Comparison of ENCODE assay signal across 1 cellular context in the genomic region with DNA sequence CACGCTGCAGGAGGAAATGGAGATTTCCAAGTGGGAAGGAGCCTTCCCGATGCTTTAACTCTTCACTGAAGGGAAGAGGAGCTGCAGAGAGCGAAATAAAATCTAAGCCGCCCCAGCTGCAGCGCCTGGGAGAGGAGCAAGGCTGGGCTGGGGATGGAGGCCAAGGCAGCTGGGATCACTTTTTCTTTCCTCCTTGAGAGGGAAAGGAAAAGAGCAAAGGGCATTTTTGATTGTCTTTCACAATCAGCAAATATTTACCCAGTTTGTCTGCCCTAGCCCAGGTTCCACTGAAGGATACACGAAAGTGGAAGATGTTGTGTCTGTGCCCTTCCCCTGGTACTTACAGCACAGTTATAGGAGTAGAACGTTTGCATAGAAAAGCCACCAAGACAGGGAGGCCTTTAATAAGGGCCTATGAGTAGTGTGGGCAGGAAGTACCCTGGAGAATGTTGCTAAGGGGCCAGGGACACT.
TF ChIP-seq lines count a peak whose summit lies in the region.

No MANE protein-coding gene starts in this region.

TF ChIP-seq in SK-N-SH treated with all-trans-retinoic acid at 6 μM for 48 hours, 23 proteins besides CTCF, POLR2A, EP300 and RAD21 (continued from another document):
- TF ChIP-seq, protein P1, sequence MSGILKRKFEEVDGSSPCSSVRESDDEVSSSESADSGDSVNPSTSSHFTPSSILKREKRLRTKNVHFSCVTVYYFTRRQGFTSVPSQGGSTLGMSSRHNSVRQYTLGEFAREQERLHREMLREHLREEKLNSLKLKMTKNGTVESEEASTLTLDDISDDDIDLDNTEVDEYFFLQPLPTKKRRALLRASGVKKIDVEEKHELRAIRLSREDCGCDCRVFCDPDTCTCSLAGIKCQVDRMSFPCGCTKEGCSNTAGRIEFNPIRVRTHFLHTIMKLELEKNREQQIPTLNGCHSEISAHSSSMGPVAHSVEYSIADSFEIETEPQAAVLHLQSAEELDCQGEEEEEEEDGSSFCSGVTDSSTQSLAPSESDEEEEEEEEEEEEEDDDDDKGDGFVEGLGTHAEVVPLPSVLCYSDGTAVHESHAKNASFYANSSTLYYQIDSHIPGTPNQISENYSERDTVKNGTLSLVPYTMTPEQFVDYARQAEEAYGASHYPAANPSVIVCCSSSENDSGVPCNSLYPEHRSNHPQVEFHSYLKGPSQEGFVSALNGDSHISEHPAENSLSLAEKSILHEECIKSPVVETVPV (CRISPR knock-in tag; IDR thresholded peaks at IDR 0.05), result no peak
- TF ChIP-seq, protein P2, sequence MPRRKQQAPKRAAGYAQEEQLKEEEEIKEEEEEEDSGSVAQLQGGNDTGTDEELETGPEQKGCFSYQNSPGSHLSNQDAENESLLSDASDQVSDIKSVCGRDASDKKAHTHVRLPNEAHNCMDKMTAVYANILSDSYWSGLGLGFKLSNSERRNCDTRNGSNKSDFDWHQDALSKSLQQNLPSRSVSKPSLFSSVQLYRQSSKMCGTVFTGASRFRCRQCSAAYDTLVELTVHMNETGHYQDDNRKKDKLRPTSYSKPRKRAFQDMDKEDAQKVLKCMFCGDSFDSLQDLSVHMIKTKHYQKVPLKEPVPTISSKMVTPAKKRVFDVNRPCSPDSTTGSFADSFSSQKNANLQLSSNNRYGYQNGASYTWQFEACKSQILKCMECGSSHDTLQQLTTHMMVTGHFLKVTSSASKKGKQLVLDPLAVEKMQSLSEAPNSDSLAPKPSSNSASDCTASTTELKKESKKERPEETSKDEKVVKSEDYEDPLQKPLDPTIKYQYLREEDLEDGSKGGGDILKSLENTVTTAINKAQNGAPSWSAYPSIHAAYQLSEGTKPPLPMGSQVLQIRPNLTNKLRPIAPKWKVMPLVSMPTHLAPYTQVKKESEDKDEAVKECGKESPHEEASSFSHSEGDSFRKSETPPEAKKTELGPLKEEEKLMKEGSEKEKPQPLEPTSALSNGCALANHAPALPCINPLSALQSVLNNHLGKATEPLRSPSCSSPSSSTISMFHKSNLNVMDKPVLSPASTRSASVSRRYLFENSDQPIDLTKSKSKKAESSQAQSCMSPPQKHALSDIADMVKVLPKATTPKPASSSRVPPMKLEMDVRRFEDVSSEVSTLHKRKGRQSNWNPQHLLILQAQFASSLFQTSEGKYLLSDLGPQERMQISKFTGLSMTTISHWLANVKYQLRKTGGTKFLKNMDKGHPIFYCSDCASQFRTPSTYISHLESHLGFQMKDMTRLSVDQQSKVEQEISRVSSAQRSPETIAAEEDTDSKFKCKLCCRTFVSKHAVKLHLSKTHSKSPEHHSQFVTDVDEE (CRISPR knock-in tag; IDR thresholded peaks at IDR 0.05), result no peak
- TF ChIP-seq ZFP3 (CRISPR knock-in tag; IDR thresholded peaks at IDR 0.05), result no peak
- TF ChIP-seq ARNTL (CRISPR knock-in tag; IDR thresholded peaks at IDR 0.05; ENCODE audit: borderline replicate concordance, low read depth), result no peak
